17 cellular contexts compared by ENCODE assay signal in the genomic region with DNA sequence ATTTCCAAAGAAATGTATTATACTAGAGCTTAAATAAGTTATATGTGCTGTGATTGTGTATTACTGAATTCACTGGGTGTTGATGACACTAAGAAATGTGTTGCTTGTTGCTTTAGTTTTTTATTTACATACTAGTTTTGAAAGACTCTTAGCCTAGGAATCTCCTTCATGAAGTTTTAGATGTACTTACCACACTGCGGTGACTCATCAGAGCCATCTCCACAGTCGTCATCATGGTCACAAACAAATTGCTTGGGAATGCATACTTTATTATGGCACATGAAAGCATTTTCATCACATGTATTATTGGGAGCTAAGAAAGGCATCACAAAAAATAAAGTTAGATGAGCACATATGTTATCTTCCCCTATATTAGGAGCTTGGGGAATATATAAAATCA.
DNase-seq lines count a peak whose midpoint lies in the region; ATAC-seq, FAIRE-seq and TF ChIP-seq lines count a peak whose summit lies in the region.
"Had no signal": no experiment of that assay in that cellular context is flagged by ENCODE, and none has a peak within 500 bp of the region (broad histone marks: within the 10 kb centered on the region; RNA-seq: fewer than 3 reads in every experiment).

No MANE protein-coding gene starts in this region.

- peaks cover 5% of the 10 kb centered on the region for H3K4me1 ChIP-seq in osteoblast (ENCODE audit: insufficient read depth, low read length)

- no peaks in the 10 kb centered on the region for H3K36me3 ChIP-seq in osteoblast (ENCODE audit: insufficient read depth, low read length)

- no peak for ATAC-seq in GM18858 (IDR thresholded peaks at IDR 0.05; ENCODE audit: unreplicated experiment)
- ATAC-seq: activated CD4-positive, CD25-positive, alpha-beta regulatory T cell treated with anti-CD3 and anti-CD28 coated beads, Interleukin-2, amount 50 U/mL, for 24 hours; CD8-positive, alpha-beta T cell had no signal

- no peaks in the 10 kb centered on the region for H3K27me3 ChIP-seq in osteoblast (ENCODE audit: insufficient read depth, low read length)
- H3K27me3 ChIP-seq: hepatocyte had no signal

- no peaks in the 10 kb centered on the region for H3K79me2 ChIP-seq in osteoblast (ENCODE audit: insufficient read depth, low read length)
- H3K79me2 ChIP-seq: hepatocyte had no signal

- H4K20me1 ChIP-seq in osteoblast (ENCODE audit: insufficient read depth, low read length), result no peaks in the 10 kb centered on the region

- no peak overlapping the region for H2AFZ ChIP-seq in osteoblast (ENCODE audit: low read length)
- H2AFZ ChIP-seq: hepatocyte had no signal

- no peaks in the 10 kb centered on the region for H3K9me3 ChIP-seq in osteoblast (ENCODE audit: low read depth, low read length)

- no peak overlapping the region for H3K27ac ChIP-seq in osteoblast (ENCODE audit: low read depth, low read length)
- H3K27ac ChIP-seq in caudate nucleus (ENCODE audit: low read depth, low read length), result no peak overlapping the region
- H3K27ac ChIP-seq: hepatocyte had no signal

- DNase-seq in GM04503 (ENCODE audit: low read depth), result peak; percentile 42
- DNase-seq in RCC 7860 (ENCODE audit: low spot score), result peak; percentile 28
- peak; percentile 63 for DNase-seq in epithelial cell of esophagus (ENCODE audit: low read depth)
- peak; percentile 67 for DNase-seq in osteoblast (ENCODE audit: insufficient read length, low spot score, missing footprints)
- DNase-seq in NCI-H446 (lab: John Stamatoyannopoulos, UW), result no peak
- DNase-seq in NOMO-1 treated with DMSO at 0.1 percent for 48 hours (lab: John Stamatoyannopoulos, UW; ENCODE audit: unreplicated experiment), result no peak
- DNase-seq in caudate nucleus (lab: John Stamatoyannopoulos, UW), result no peak
- DNase-seq: activated naive CD4-positive, alpha-beta T cell treated with anti-CD3 and anti-CD28 coated beads, Interleukin-2, amount 10 ng/mL, durations not matched to agents 7 days and 5 days; CD8-positive, alpha-beta T cell; NCI-H2029 treated with DMSO at 0.1 percent for 48 hours; NCI-H748 treated with DMSO at 0.1 percent for 48 hours; stimulated activated CD4-positive, alpha-beta T cell treated with anti-CD3 and anti-CD28 coated beads, Interleukin-15, amount 100 ng/mL, for 24 hours; T-helper 2 cell had no signal

- H3K4me3 ChIP-seq in epithelial cell of esophagus (ENCODE audit: low read length), result no peak overlapping the region
- H3K4me3 ChIP-seq in osteoblast (ENCODE audit: insufficient read depth, low read length), result no peak overlapping the region
- H3K4me3 ChIP-seq: hepatocyte had no signal

- no peak overlapping the region for H3K4me2 ChIP-seq in osteoblast (ENCODE audit: insufficient read depth, low read length)
- H3K4me2 ChIP-seq: hepatocyte had no signal

- TF ChIP-seq CTCF in epithelial cell of esophagus (IDR thresholded peaks at IDR 0.05; ENCODE audit: insufficient read depth, low read depth, low read length, missing control alignments) (no peak), osteoblast (IDR thresholded peaks at IDR 0.05; ENCODE audit: extremely low read depth, low read depth, low read length) (no peak)

- no peak for FAIRE-seq in RCC 7860 (lab: Jason Lieb, UNC)
- FAIRE-seq: G401.6 had no signal

Comparison
In these comparisons a context has a peak if more than half of its experiments do, and no peak if none do; other contexts are left out.
1. DNase-seq: peak in GM04503 (single experiment), RCC 7860 (single experiment), epithelial cell of esophagus (single experiment) and osteoblast (single experiment); none in NCI-H446 (0 of 2), NOMO-1 treated with DMSO at 0.1 percent for 48 hours (single experiment) and caudate nucleus (0 of 61).